Comparison of ENCODE assay signal across 30 cellular contexts in genomic region chr7:134509010-134509409, GRCh38. TPM values are rescaled to one million over a fixed set of nuclear protein-coding genes. Genes with fewer than 3 reads are reported as not detected.
DNase-seq lines count a peak whose midpoint lies in the region; ATAC-seq, FAIRE-seq and TF ChIP-seq lines count a peak whose summit lies in the region.
"Had no signal": no experiment of that assay in that cellular context is flagged by ENCODE, and none has a peak within 500 bp of the region (broad histone marks: within the 10 kb centered on the region; RNA-seq: fewer than 3 reads in every experiment).

No MANE protein-coding gene starts in this region.

- no CpG with 5 or more reads among the region's 1 CpG for WGBS in IMR-90 (ENCODE audit: extremely low coverage in 2 of 2, insufficient read length in 1 of 2), 2 experiments

- H3K4me2 ChIP-seq in IMR-90 (ENCODE audit: low read depth, low read length), result no peak overlapping the region
- H3K4me2 ChIP-seq: BLaER1 had no signal

- no peaks in the 10 kb centered on the region for H3K4me1 Mint-ChIP-seq in effector memory CD8-positive, alpha-beta T cell (ENCODE audit: low read depth in 2 of 2)
- H3K4me1 Mint-ChIP-seq: CD4-positive, alpha-beta memory T cell; CD4-positive, CD25-positive, alpha-beta regulatory T cell; CD8-positive, alpha-beta memory T cell had no signal

- H4K8ac ChIP-seq in IMR-90 (ENCODE audit: low read depth in 2 of 2, low read length in 2 of 2), result no peak overlapping the region

- 0 out of 2 replicates have a peak overlapping the region, but pooled peaks have one; percentile 28 for H4K91ac ChIP-seq in IMR-90 (ENCODE audit: insufficient read depth, low read depth, low read length)

- no peaks in the 10 kb centered on the region for H3K36me3 ChIP-seq in IMR-90 (ENCODE audit: control insufficient read depth, insufficient read depth, low read length)
- H3K36me3 ChIP-seq in bronchial epithelial cell (ENCODE audit: control insufficient read depth, insufficient read depth, low read length), result no peaks in the 10 kb centered on the region
- H3K36me3 ChIP-seq: BE2C, BLaER1 had no signal

- no peak overlapping the region for H2AK5ac ChIP-seq in IMR-90 (ENCODE audit: low read depth, low read length)

- H4K5ac ChIP-seq in IMR-90 (ENCODE audit: low read depth, low read length), result no peak overlapping the region

- H3K4me3 Mint-ChIP-seq in effector memory CD8-positive, alpha-beta T cell, result no peak overlapping the region
- H3K4me3 Mint-ChIP-seq: CD14-positive monocyte; CD4-positive, alpha-beta memory T cell; CD4-positive, CD25-positive, alpha-beta regulatory T cell; CD8-positive, alpha-beta memory T cell had no signal

- no peak for TF ChIP-seq CTCF in IMR-90 (conservative IDR thresholded peaks at IDR 0.05; ENCODE audit: low read depth, low read length)
- TF ChIP-seq CTCF in bronchial epithelial cell (IDR thresholded peaks at IDR 0.05; ENCODE audit: insufficient read depth, low read length, severe bottlenecking), result no peak
- no peak for TF ChIP-seq CTCF in GM13977 (IDR thresholded peaks at IDR 0.05; ENCODE audit: extremely low read depth, insufficient read depth, missing control alignments)

- H2AFZ ChIP-seq in IMR-90 (replicated peaks; ENCODE audit: low read length, poor library complexity), result no peak overlapping the region

- H2BK5ac ChIP-seq in IMR-90 (ENCODE audit: low read depth, low read length, poor library complexity, severe bottlenecking), result no peak overlapping the region

- no peaks in the 10 kb centered on the region for H4K20me1 ChIP-seq in IMR-90 (ENCODE audit: insufficient read depth, low read length)
- H4K20me1 ChIP-seq: BLaER1 had no signal

- H3K9ac ChIP-seq in IMR-90 (ENCODE audit: low read depth, low read length), result no peak overlapping the region
- H3K9ac ChIP-seq: BLaER1 had no signal

- H3K18ac ChIP-seq in IMR-90 (ENCODE audit: low read depth, low read length), result no peak overlapping the region

- intact Hi-C loops in IMR-90 (cut with micrococcal nuclease), result no loop called here

- no peaks in the 10 kb centered on the region for H3K9me3 ChIP-seq in IMR-90 (ENCODE audit: control insufficient read depth, insufficient read depth, low read length)
- H3K9me3 ChIP-seq: BE2C, BLaER1 had no signal

- POLR2A ChIA-PET in IMR-90 (lab: Charles Lee; ENCODE audit: unreplicated experiment), result no interaction called here

- H3K23ac ChIP-seq in IMR-90 (ENCODE audit: low read depth, low read length), result no peak overlapping the region

- no peak overlapping the region for H3K14ac ChIP-seq in IMR-90 (replicated peaks; ENCODE audit: low read depth, low read length)

- CTCF ChIA-PET in IMR-90 (lab: Yijun Ruan, JAX), result interaction anchor here (0.8 to 1.5 kb wide), 3 partner anchors 39 to 76 kb away, joined by 3 to 5 read pairs (median 5); partner anchors contain the start of gene AKR1B1

- H3K27me3 ChIP-seq in IMR-90 (ENCODE audit: control insufficient read depth, insufficient read depth, low read length) (no peaks in the 10 kb centered on the region), bronchial epithelial cell (ENCODE audit: control insufficient read depth, insufficient read depth, low read length) (no peaks in the 10 kb centered on the region)
- H3K27me3 ChIP-seq: BLaER1 had no signal

- no peak for TF ChIP-seq RAD21 in IMR-90 (IDR thresholded peaks at IDR 0.05; ENCODE audit: low read length)

- no peaks in the 10 kb centered on the region for H3K9me3 Mint-ChIP-seq in effector memory CD8-positive, alpha-beta T cell
- H3K9me3 Mint-ChIP-seq: CD4-positive, alpha-beta memory T cell; CD4-positive, CD25-positive, alpha-beta regulatory T cell; CD8-positive, alpha-beta memory T cell had no signal

- no TSS peak for BruUV-seq in IMR-90 (replicated peaks; lab: Mats Ljungman, UMichigan)

- no peaks in the 10 kb centered on the region for H3K79me1 ChIP-seq in IMR-90 (ENCODE audit: low read depth in 1 of 2, low read length in 2 of 2)

- no peak for ATAC-seq in IMR-90 (ENCODE audit: low read depth)
- ATAC-seq in effector memory CD8-positive, alpha-beta T cell (replicated peaks), result no peak
- ATAC-seq: GM12878 had no signal

- H3K4me3 ChIP-seq in IMR-90 (ENCODE audit: insufficient read depth, low read depth, low read length) (no peak overlapping the region), bronchial epithelial cell (ENCODE audit: low read depth, low read length) (no peak overlapping the region)
- H3K4me3 ChIP-seq: BLaER1, GM12878 had no signal

- no peak overlapping the region for H2AK9ac ChIP-seq in IMR-90 (replicated peaks; ENCODE audit: low read depth, low read length, poor library complexity)

- H3K36me3 Mint-ChIP-seq in effector memory CD8-positive, alpha-beta T cell (ENCODE audit: insufficient read depth), result no peaks in the 10 kb centered on the region
- H3K36me3 Mint-ChIP-seq: CD14-positive monocyte; CD4-positive, alpha-beta memory T cell; CD4-positive, CD25-positive, alpha-beta regulatory T cell; CD8-positive, alpha-beta memory T cell had no signal

- H2BK15ac ChIP-seq in IMR-90 (ENCODE audit: low read depth, low read length), result no peak overlapping the region

- H3K56ac ChIP-seq in IMR-90 (ENCODE audit: extremely low read depth, insufficient read depth, low read length), result no peak overlapping the region

- no peaks in the 10 kb centered on the region for H3K9me1 ChIP-seq in IMR-90 (ENCODE audit: insufficient read depth, low read length)

- TF ChIP-seq POLR2A in IMR-90 (IDR thresholded peaks at IDR 0.05; ENCODE audit: low read depth, low read length), result no peak

- in situ Hi-C loops in IMR-90 (cut with MboI; ENCODE audit: low sequenced_read_pairs) (no loop called here), GM13977 (cut with MboI; ENCODE audit: low pct_unique_long_range_greater_than_20kb, low sequenced_read_pairs, unreplicated experiment) (no loop called here)

- no peak overlapping the region for H3K27ac Mint-ChIP-seq in effector memory CD8-positive, alpha-beta T cell
- H3K27ac Mint-ChIP-seq: CD14-positive monocyte; CD4-positive, alpha-beta memory T cell; CD4-positive, CD25-positive, alpha-beta regulatory T cell; CD8-positive, alpha-beta memory T cell had no signal

- no peak overlapping the region for H3K27ac ChIP-seq in IMR-90 (ENCODE audit: insufficient read depth, low read length)
- H3K27ac ChIP-seq: BLaER1 had no signal

- no peak for FAIRE-seq in bronchial epithelial cell (lab: Jason Lieb, UNC)
- FAIRE-seq: A204.1, GM12878, GM12892, GM19239 had no signal

- peaks cover 0 to 17% of the 10 kb centered on the region in 2 donors for H3K27me3 Mint-ChIP-seq in effector memory CD8-positive, alpha-beta T cell
- H3K27me3 Mint-ChIP-seq: CD4-positive, alpha-beta memory T cell had no signal

- no peak overlapping the region for H2BK20ac ChIP-seq in IMR-90 (ENCODE audit: low read depth, low read length)

- DNase-seq in IMR-90 (no peak), MV-4-11 (lab: John Stamatoyannopoulos, UW) (peak; percentile 24), bronchial epithelial cell (ENCODE audit: low read depth) (peak; percentile 16), NCI-H524 (lab: John Stamatoyannopoulos, UW) (no peak), GM13977 (ENCODE audit: low spot score) (no peak)
- no peak for DNase-seq in effector memory CD8-positive, alpha-beta T cell
- DNase-seq: 8988T; ACHN; BE2C; C1 segment of cervical spinal cord; CD4-positive, alpha-beta memory T cell; CD4-positive, CD25-positive, alpha-beta regulatory T cell; CD8-positive, alpha-beta memory T cell; COR-L47; DMS 273 treated with DMSO at 0.1 percent for 48 hours; DMS153; DMS53; DMS79; DND-41; EL; GDM1 had no signal

- H2BK120ac ChIP-seq in IMR-90 (ENCODE audit: low read depth, low read length), result peak overlapping the region; percentile 19; the same call in 1 of the 2 replicates

- no peak overlapping the region for H3K4ac ChIP-seq in IMR-90 (ENCODE audit: low read depth, low read length)

- peaks cover 2% of the 10 kb centered on the region for H3K4me1 ChIP-seq in IMR-90 (ENCODE audit: control insufficient read depth, insufficient read depth, low read length)
- H3K4me1 ChIP-seq: BE2C, BLaER1 had no signal

- dilution Hi-C loops in IMR-90 (cut with HindIII; ENCODE audit: low sequenced_read_pairs, unreplicated experiment), result no loop called here

TF ChIP-seq in IMR-90, 13 proteins besides CTCF, POLR2A, EP300 and RAD21:
- TF ChIP-seq SMC3 (IDR thresholded peaks at IDR 0.05; ENCODE audit: low read depth, low read length) (no peak), USF2 (IDR thresholded peaks at IDR 0.05; ENCODE audit: low read depth, low read length) (no peak), RCOR1 (IDR thresholded peaks at IDR 0.05; ENCODE audit: insufficient replicate concordance, low read length) (no peak), RFX5 (IDR thresholded peaks at IDR 0.05; ENCODE audit: low read depth, low read length) (no peak), MXI1 (IDR thresholded peaks at IDR 0.05; ENCODE audit: borderline replicate concordance, low read depth, low read length) (no peak), MAZ (IDR thresholded peaks at IDR 0.05; ENCODE audit: borderline replicate concordance, low read depth, low read length) (no peak), CHD1 (IDR thresholded peaks at IDR 0.05; ENCODE audit: low read depth, low read length) (no peak), MAFK (IDR thresholded peaks at IDR 0.05; ENCODE audit: low read depth, low read length) (no peak), BHLHE40 (IDR thresholded peaks at IDR 0.05; ENCODE audit: low read depth, low read length) (no peak)
TF ChIP-seq in IMR-90: peak in this region for 0.

RNA-seq across cellular contexts. Expression of gene AKR1B10, which starts 18.4 kb away (rescaled TPM):
- total RNA-seq in IMR-90 (2012; rRNA removed) (0.28 and 0.54 TPM in 2 replicates), bronchial epithelial cell (6.5 and 11.1 TPM in 2 replicates)
- 0.32 and 0.49 TPM in 2 replicates for polyA plus RNA-seq in IMR-90 (2012; rRNA removed)
- 0.22 and 0.48 TPM in 2 replicates for polyA plus RNA-seq in IMR-90 (2012; cell fraction: cytosol; rRNA removed)
- 0.15 and 0.48 TPM in 2 replicates for polyA plus RNA-seq in IMR-90 (2012; cell fraction: nucleus; rRNA removed; ENCODE audit: low replicate concordance)
- total RNA-seq: CD4-positive, alpha-beta memory T cell; CD4-positive, CD25-positive, alpha-beta regulatory T cell; CD8-positive, alpha-beta memory T cell; G401; GM12878 had no signal
- polyA plus RNA-seq: CD14-positive monocyte; CD4-positive, alpha-beta memory T cell; CD4-positive, CD25-positive, alpha-beta regulatory T cell; CD8-positive, alpha-beta memory T cell; GM12878 had no signal

RNA-seq across cellular contexts. Expression of gene AKR1B15, which starts 39.9 kb away (rescaled TPM):
- total RNA-seq in IMR-90 (2012; rRNA removed) (not detected in 2 replicates), bronchial epithelial cell (under 0.01 and 0.13 TPM in 2 replicates)
- polyA plus RNA-seq in IMR-90 (2012; rRNA removed), result not detected in 2 replicates
- polyA plus RNA-seq in IMR-90 (2012; cell fraction: cytosol; rRNA removed), result not detected in 2 replicates
- not detected in 2 replicates for polyA plus RNA-seq in IMR-90 (2012; cell fraction: nucleus; rRNA removed; ENCODE audit: low replicate concordance)
- total RNA-seq: A673; CD4-positive, alpha-beta memory T cell; CD4-positive, CD25-positive, alpha-beta regulatory T cell; CD8-positive, alpha-beta memory T cell; Daoy; G401; GM12878 had no signal
- polyA plus RNA-seq: CD14-positive monocyte; CD4-positive, alpha-beta memory T cell; CD4-positive, CD25-positive, alpha-beta regulatory T cell; CD8-positive, alpha-beta memory T cell had no signal

RNA-seq across cellular contexts. Expression of gene AKR1B1, which starts 50.1 kb away (rescaled TPM):
- 72.2 and 90.9 TPM in 2 replicates for total RNA-seq in IMR-90 (2012; rRNA removed)
- polyA plus RNA-seq in IMR-90 (2012; rRNA removed), result 184 and 201 TPM in 2 replicates
- polyA plus RNA-seq in IMR-90 (2012; cell fraction: cytosol; rRNA removed), result 129 and 173 TPM in 2 replicates
- 171 and 218 TPM in 2 replicates for polyA plus RNA-seq in IMR-90 (2012; cell fraction: nucleus; rRNA removed; ENCODE audit: low replicate concordance)
- 77.1 and 102 TPM in 2 replicates for total RNA-seq in bronchial epithelial cell

Comparison
In these comparisons a context has a peak if more than half of its experiments do, and no peak if none do; other contexts are left out.
1. DNase-seq: peak in MV-4-11 (single experiment) and bronchial epithelial cell (single experiment); none in IMR-90 (single experiment), effector memory CD8-positive, alpha-beta T cell (0 of 3), NCI-H524 (0 of 2) and GM13977 (single experiment).